ENCODE assay signal across 27 cellular contexts in genomic region chr11:1167256-1167655, GRCh38. TPM values are rescaled to one million over a fixed set of nuclear protein-coding genes. Genes with fewer than 3 reads are reported as not detected.
"Had no signal": no experiment of that assay in that cellular context is flagged by ENCODE, and none has a peak within 500 bp of the region (broad histone marks: within the 10 kb centered on the region; RNA-seq: fewer than 3 reads in every experiment).

No MANE protein-coding gene starts in this region.

- H3K4me1 Mint-ChIP-seq: nephron had no signal

- H3K27me3 ChIP-seq: foreskin keratinocyte, neutrophil, right lobe of liver, upper lobe of right lung had no signal

- H3K36me3 Mint-ChIP-seq: activated CD4-positive, alpha-beta memory T cell treated with anti-CD3 and anti-CD28 coated beads for 36 hours; activated naive CD4-positive, alpha-beta T cell treated with anti-CD3 and anti-CD28 coated beads, Interleukin-2, amount 50 U/mL, for 72 hours had no signal

- H3K36me3 ChIP-seq: breast epithelium, esophagus muscularis mucosa, heart left ventricle, neutrophil, right lobe of liver, suprapubic skin, tibial artery, upper lobe of right lung had no signal

- ATAC-seq: activated naive CD4-positive, alpha-beta T cell treated with anti-CD3 and anti-CD28 coated beads, Interleukin-2, amount 50 U/mL, for 72 hours; activated T-cell treated with anti-CD3 and anti-CD28 coated beads, Interleukin-2, amount 50 U/mL, for 4 hours; foreskin keratinocyte; right lobe of liver; stimulated activated effector memory CD8-positive, alpha-beta T cell treated with anti-CD3 and anti-CD28 coated beads, Interleukin-12 subunit alpha, Interleukin-12 subunit beta, amount 100 ng/mL, for 72 hours had no signal

- H3K9me3 Mint-ChIP-seq: activated T-cell treated with anti-CD3 and anti-CD28 coated beads, Interleukin-2, amount 50 U/mL, for 4 hours had no signal

- H3K9me3 ChIP-seq: breast epithelium, heart left ventricle, neutrophil, right lobe of liver, suprapubic skin, upper lobe of right lung had no signal

- H3K27ac Mint-ChIP-seq: activated CD4-positive, alpha-beta memory T cell treated with anti-CD3 and anti-CD28 coated beads for 36 hours; activated naive CD4-positive, alpha-beta T cell treated with anti-CD3 and anti-CD28 coated beads, Interleukin-2, amount 50 U/mL, for 72 hours; nephron; progenitor cell of endocrine pancreas; stimulated activated effector memory CD8-positive, alpha-beta T cell treated with anti-CD3 and anti-CD28 coated beads, Interleukin-12 subunit alpha, Interleukin-12 subunit beta, amount 100 ng/mL, for 72 hours had no signal

- DNase-seq: activated CD4-positive, alpha-beta memory T cell treated with anti-CD3 and anti-CD28 coated beads for 36 hours; activated CD4-positive, alpha-beta T cell treated with anti-CD3 and anti-CD28 coated beads for 4 hours; activated CD8-positive, alpha-beta memory T cell treated with anti-CD3 and anti-CD28 coated beads, Interleukin-2, amount 50 U/mL, for 48 hours; activated naive CD4-positive, alpha-beta T cell; activated T-cell treated with anti-CD3 and anti-CD28 coated beads, Interleukin-2, amount 50 U/mL, for 4 hours; central memory CD4-positive, alpha-beta T cell; foreskin keratinocyte; mammary epithelial cell; small intestine; stimulated activated CD4-positive, alpha-beta T cell treated with anti-CD3 and anti-CD28 coated beads, Interleukin-4, amount 100 ng/mL, for 24 hours had no signal

- H3K4me1 ChIP-seq: breast epithelium, esophagus muscularis mucosa, foreskin keratinocyte, heart left ventricle, right lobe of liver, suprapubic skin, tibial artery, upper lobe of right lung had no signal

- H3K4me3 ChIP-seq: breast epithelium, esophagus muscularis mucosa, heart left ventricle, right lobe of liver, suprapubic skin, tibial artery, upper lobe of right lung had no signal

- H3K4me3 Mint-ChIP-seq: activated CD4-positive, alpha-beta memory T cell treated with anti-CD3 and anti-CD28 coated beads for 36 hours; activated T-cell treated with anti-CD3 and anti-CD28 coated beads, Interleukin-2, amount 50 U/mL, for 4 hours; nephron; stimulated activated effector memory CD8-positive, alpha-beta T cell treated with anti-CD3 and anti-CD28 coated beads, Interleukin-12 subunit alpha, Interleukin-12 subunit beta, amount 100 ng/mL, for 72 hours had no signal

- H3K27ac ChIP-seq: breast epithelium, esophagus muscularis mucosa, foreskin keratinocyte, heart left ventricle, neutrophil, right lobe of liver, suprapubic skin, tibial artery, upper lobe of right lung had no signal

RNA-seq across cellular contexts. Expression of gene MUC5AC, which starts 9.5 kb away (rescaled TPM):
- total RNA-seq: activated CD4-positive, alpha-beta memory T cell treated with anti-CD3 and anti-CD28 coated beads for 36 hours; activated CD8-positive, alpha-beta memory T cell treated with anti-CD3 and anti-CD28 coated beads for 36 hours; activated naive CD4-positive, alpha-beta T cell treated with anti-CD3 and anti-CD28 coated beads, Interleukin-2, amount 50 U/mL, for 72 hours; breast epithelium; foreskin keratinocyte; heart left ventricle; liver; mammary epithelial cell; osteocyte; progenitor cell of endocrine pancreas; renal cortical epithelial cell; right lobe of liver; suprapubic skin; T-helper 1 cell treated with Interleukin-12 subunit alpha and Interleukin-12 subunit beta and Interleukin-4 antibody, amounts not matched to agents 30 ng/mL and 1 ng/mL, for 36 hours; upper lobe of right lung had no signal
- polyA plus RNA-seq: foreskin keratinocyte, heart left ventricle, liver had no signal

RNA-seq across cellular contexts. Expression of gene MUC5B, which starts 55.6 kb away (rescaled TPM):
- total RNA-seq: activated CD4-positive, alpha-beta memory T cell treated with anti-CD3 and anti-CD28 coated beads for 36 hours; activated CD8-positive, alpha-beta memory T cell treated with anti-CD3 and anti-CD28 coated beads for 36 hours; activated naive CD4-positive, alpha-beta T cell treated with anti-CD3 and anti-CD28 coated beads, Interleukin-2, amount 50 U/mL, for 72 hours; foreskin keratinocyte; heart left ventricle; osteocyte; progenitor cell of endocrine pancreas; renal cortical epithelial cell; T-helper 1 cell treated with Interleukin-12 subunit alpha and Interleukin-12 subunit beta and Interleukin-4 antibody, amounts not matched to agents 30 ng/mL and 1 ng/mL, for 36 hours had no signal
- polyA plus RNA-seq: foreskin keratinocyte, mammary epithelial cell had no signal
